Comparison of ENCODE assay signal across 8 cellular contexts in genomic region chr3:129650256-129650872, GRCh38. TPM values are rescaled to one million over a fixed set of nuclear protein-coding genes. Genes with fewer than 3 reads are reported as not detected.
DNase-seq lines count a peak whose midpoint lies in the region; ATAC-seq and TF ChIP-seq lines count a peak whose summit lies in the region.

No MANE protein-coding gene starts in this region.

- peak; percentile 59 for DNase-seq in ACHN
- DNase-seq in NCI-H82 treated with DMSO at 0.1 percent for 48 hours (lab: John Stamatoyannopoulos, UW; ENCODE audit: unreplicated experiment) = peak; percentile 62
- peak; percentile 75 for DNase-seq in activated CD8-positive, alpha-beta memory T cell treated with anti-CD3 and anti-CD28 coated beads for 24 hours
- peak; percentile 73 to 80 for DNase-seq in erythroblast (lab: John Stamatoyannopoulos, UW)
- peak in 8 of 9 donors; percentile 8 to 57 (median 42) for DNase-seq in naive thymus-derived CD4-positive, alpha-beta T cell
- DNase-seq in testis = peak; percentile 86

- no peak overlapping the region for H3K4me3 ChIP-seq in naive thymus-derived CD4-positive, alpha-beta T cell (ENCODE audit: low read length)
- no peak overlapping the region for H3K4me3 ChIP-seq in testis

- no peak overlapping the region for H3K27ac ChIP-seq in naive thymus-derived CD4-positive, alpha-beta T cell (ENCODE audit: low read depth, low read length)
- H3K27ac ChIP-seq in testis = no peak overlapping the region

- peak; percentile 62 for ATAC-seq in naive thymus-derived CD4-positive, alpha-beta T cell
- ATAC-seq in GM21381 (IDR thresholded peaks at IDR 0.05; ENCODE audit: unreplicated experiment) = no peak

- H3K27me3 ChIP-seq in naive thymus-derived CD4-positive, alpha-beta T cell (ENCODE audit: control insufficient read depth in 2 of 2, insufficient read depth in 2 of 2, low read length in 2 of 2) = no peaks in the 10 kb centered on the region
- H3K27me3 ChIP-seq in testis = no peaks in the 10 kb centered on the region

- in situ Hi-C loops in ACHN (cut with HindIII; ENCODE audit: low pct_ligation_motif_present, low pct_unique_long_range_greater_than_20kb, low sequenced_read_pairs) = loop anchor here (25.0 kb wide), 1 partner anchor 187 kb away; no protein-coding TSS in a partner anchor

- peaks cover 0 to 4% (median 0%) of the 10 kb centered on the region in 5 donors for H3K27me3 Mint-ChIP-seq in naive thymus-derived CD4-positive, alpha-beta T cell

- TF ChIP-seq POLR2A in erythroblast (IDR thresholded peaks at IDR 0.05; ENCODE audit: low read length) = no peak
- TF ChIP-seq POLR2A in testis (IDR thresholded peaks at IDR 0.05) = no peak

- peaks cover 2 to 44% (median 10%) of the 10 kb centered on the region in 5 donors for H3K36me3 Mint-ChIP-seq in naive thymus-derived CD4-positive, alpha-beta T cell

- no peaks in the 10 kb centered on the region for H3K9me3 ChIP-seq in naive thymus-derived CD4-positive, alpha-beta T cell (ENCODE audit: control insufficient read depth in 2 of 3, low read length in 3 of 3)
- no peaks in the 10 kb centered on the region for H3K9me3 ChIP-seq in testis

- POLR2A ChIA-PET in naive thymus-derived CD4-positive, alpha-beta T cell (lab: Charles Lee) = no interaction called here

- WGBS in testis, 2 donors = 29 to 50% methylated on average over 7 of the region's 7 CpGs

- CTCF ChIA-PET in naive thymus-derived CD4-positive, alpha-beta T cell (lab: Charles Lee) = interaction anchor here (1.0 to 1.5 kb wide), 3 partner anchors 23 to 284 kb away, joined by 3 to 7 read pairs (median 6); no protein-coding TSS in a partner anchor

- intact Hi-C loops in naive thymus-derived CD4-positive, alpha-beta T cell (cut with micrococcal nuclease) = loop anchor here (1.0 kb wide), 5 partner anchors 160 to 284 kb away; no protein-coding TSS in a partner anchor
- intact Hi-C loops in testis (cut with DNase I; ENCODE audit: low total_unique reads) = loop anchor here (10.0 kb wide), 1 partner anchor 174 kb away; no protein-coding TSS in a partner anchor

- TF ChIP-seq CTCF in GM12874 (IDR thresholded peaks at IDR 0.05; ENCODE audit: insufficient read depth, low read depth, low read length) = peak; percentile 61
- peak; percentile 58 to 73 (median 66) for TF ChIP-seq CTCF in testis (IDR thresholded peaks at IDR 0.05)

- H3K4me3 Mint-ChIP-seq in naive thymus-derived CD4-positive, alpha-beta T cell = no peak overlapping the region

- peak overlapping the region in 2 of 9 donors; percentile 12 to 38 for H3K27ac Mint-ChIP-seq in naive thymus-derived CD4-positive, alpha-beta T cell

- H3K9me3 Mint-ChIP-seq in naive thymus-derived CD4-positive, alpha-beta T cell = no peaks in the 10 kb centered on the region

- no peaks in the 10 kb centered on the region for H3K4me1 ChIP-seq in naive thymus-derived CD4-positive, alpha-beta T cell (ENCODE audit: control insufficient read depth in 2 of 2, insufficient read depth in 2 of 2, low read length in 2 of 2)
- peaks cover 7% of the 10 kb centered on the region for H3K4me1 ChIP-seq in testis

- H3K36me3 ChIP-seq in naive thymus-derived CD4-positive, alpha-beta T cell (ENCODE audit: control insufficient read depth in 2 of 3, insufficient read depth in 3 of 3, low read length in 3 of 3) = peaks cover 0 to 17% (median 0%) of the 10 kb centered on the region in 3 experiments
- no peaks in the 10 kb centered on the region for H3K36me3 ChIP-seq in testis (ENCODE audit: low read depth, missing control alignments)

- H3K4me1 Mint-ChIP-seq in naive thymus-derived CD4-positive, alpha-beta T cell = peaks cover 0 to 4% (median 1%) of the 10 kb centered on the region in 7 donors

RNA-seq across cellular contexts. Expression of gene PLXND1, which starts 43.9 kb away (rescaled TPM):
- 10 to 100 TPM in 2 of 5 experiments, 1 to 10 TPM in 3; 1.9 to 82.5 (median 7.5) TPM for total RNA-seq in naive thymus-derived CD4-positive, alpha-beta T cell
- under 1 TPM in 1 of 2 donors, not detected in 1; 0.38 TPM for polyA plus RNA-seq in naive thymus-derived CD4-positive, alpha-beta T cell
- 10 to 100 TPM; 50.2 to 87.8 TPM for total RNA-seq in testis
- 69.2 TPM for polyA plus RNA-seq in testis (ENCODE audit: insufficient read depth, low read depth, low replicate concordance)
